Comparison of ENCODE assay signal across 25 cellular contexts in the genomic region with DNA sequence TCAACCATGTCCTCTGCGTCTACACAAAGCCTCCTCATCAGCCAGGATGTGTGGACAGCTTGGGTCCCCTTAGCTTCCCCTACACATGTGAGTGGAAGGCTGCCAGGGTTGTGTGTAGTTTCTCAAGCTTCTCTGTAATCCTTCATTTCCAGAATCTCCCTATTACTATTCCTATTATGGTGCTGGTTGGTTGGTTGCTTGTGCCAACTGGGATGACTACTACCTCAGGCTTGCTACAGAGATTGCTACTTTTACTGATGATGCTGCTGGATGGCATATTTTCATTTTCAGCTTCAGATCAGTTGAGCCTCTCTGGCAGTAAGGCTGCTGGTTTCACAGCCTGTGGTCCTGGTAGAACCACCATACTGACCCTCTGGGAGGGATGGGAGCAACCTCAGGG. TPM values are rescaled to one million over a fixed set of nuclear protein-coding genes. Genes with fewer than 3 reads are reported as not detected.
DNase-seq lines count a peak whose midpoint lies in the region; ATAC-seq and TF ChIP-seq lines count a peak whose summit lies in the region.
"Had no signal": no experiment of that assay in that cellular context is flagged by ENCODE, and none has a peak within 500 bp of the region (broad histone marks: within the 10 kb centered on the region; RNA-seq: fewer than 3 reads in every experiment).

No MANE protein-coding gene starts in this region.

- peak overlapping the region; percentile 48; the same call in 1 of the 2 replicates for H3K4me2 ChIP-seq in SK-N-SH
- H3K4me2 ChIP-seq: BLaER1 treated with 17β-estradiol and CSF1 and Interleukin-3, amounts not matched to agents 10 nM and 100 nM had no signal

- DNase-seq in SK-N-SH (no peak), adipocyte (ENCODE audit: low read depth) (peak; percentile 30), fibroblast of the aortic adventitia (ENCODE audit: low read depth) (peak; percentile 63), NCI-H1694 treated with DMSO at 0.1 percent for 48 hours (lab: John Stamatoyannopoulos, UW) (no peak), endodermal cell (no peak)
- DNase-seq in activated CD8-positive, alpha-beta memory T cell treated with anti-CD3 and anti-CD28 coated beads, Interleukin-2, amount 50 U/mL, for 48 hours: no peak
- no peak for DNase-seq in activated CD4-positive, alpha-beta T cell treated with anti-CD3 and anti-CD28 coated beads, Interleukin-2, amount 50 U/mL, for 1 hour
- DNase-seq: activated CD4-positive, alpha-beta T cell treated with anti-CD3 and anti-CD28 coated beads, Interleukin-2, amount 10 ng/mL, durations not matched to agents 7 days and 5 days; activated CD8-positive, alpha-beta memory T cell treated with anti-CD3 and anti-CD28 coated beads, Interleukin-2, amount 50 U/mL, for 4 hours; Calu3; foreskin melanocyte; H7; immature natural killer cell; NCI-H146; NCI-H2171 treated with DMSO at 0.1 percent for 48 hours; NCI-H526; stimulated activated CD4-positive, alpha-beta T cell treated with anti-CD3 and anti-CD28 coated beads, Interleukin-2, amount 100 ng/mL, for 48 hours; stimulated activated naive B cell treated with anti-CD40 and anti-IgM and Interleukin-4, amounts not matched to agents 10 μg/mL and 1 μg/mL and 100 μg/mL, for 72 hours; T-helper 17 cell; WERI-Rb-1 had no signal

- no peaks in the 10 kb centered on the region for H3K79me2 ChIP-seq in SK-N-SH (ENCODE audit: insufficient read depth)

- H3K9me3 ChIP-seq in SK-N-SH (0 out of 2 replicates have a peak, but pooled peaks cover 7% of the 10 kb centered on the region), adipocyte (ENCODE audit: control insufficient read depth, low read length) (peaks cover 5% of the 10 kb centered on the region), endodermal cell (ENCODE audit: control insufficient read depth, low read length) (peaks cover 9% of the 10 kb centered on the region)

- no peaks in the 10 kb centered on the region for H3K4me1 Mint-ChIP-seq in endodermal cell
- H3K4me1 Mint-ChIP-seq: activated CD4-positive, alpha-beta T cell treated with anti-CD3 and anti-CD28 coated beads, Interleukin-2, amount 10 ng/mL, durations not matched to agents 7 days and 5 days; stimulated activated naive B cell treated with anti-CD40 and anti-IgM and Interleukin-4, amounts not matched to agents 10 μg/mL and 1 μg/mL and 100 μg/mL, for 72 hours had no signal

- H3F3A ChIP-seq in SK-N-SH (replicated peaks; ENCODE audit: insufficient read depth): peaks cover 3% of the 10 kb centered on the region

- H2AFZ ChIP-seq in SK-N-SH (ENCODE audit: low read depth): no peak overlapping the region

- H3K27me3 ChIP-seq in SK-N-SH (ENCODE audit: insufficient read depth) (no peaks in the 10 kb centered on the region), adipocyte (replicated peaks; ENCODE audit: control insufficient read depth, insufficient read depth, low read length) (no peaks in the 10 kb centered on the region), endodermal cell (ENCODE audit: control insufficient read depth, insufficient read depth, low read length, poor library complexity, severe bottlenecking) (no peaks in the 10 kb centered on the region)
- H3K27me3 ChIP-seq: BLaER1 treated with 17β-estradiol and CSF1 and Interleukin-3, amounts not matched to agents 10 nM and 100 nM had no signal

- H3K36me3 ChIP-seq in SK-N-SH (replicated peaks in 1 of 2; ENCODE audit: control insufficient read depth in 1 of 2, insufficient read depth in 2 of 2, low read length in 1 of 2) (peaks cover 0 to 13% of the 10 kb centered on the region in 2 experiments), adipocyte (ENCODE audit: control insufficient read depth, insufficient read depth, low read length, severe bottlenecking) (no peaks in the 10 kb centered on the region), endodermal cell (ENCODE audit: control insufficient read depth, insufficient read depth, low read length) (no peaks in the 10 kb centered on the region)
- H3K36me3 ChIP-seq: WERI-Rb-1 had no signal

- H3K4me3 Mint-ChIP-seq in endodermal cell: no peak overlapping the region
- H3K4me3 Mint-ChIP-seq: activated CD4-positive, alpha-beta T cell treated with anti-CD3 and anti-CD28 coated beads, Interleukin-2, amount 10 ng/mL, durations not matched to agents 7 days and 5 days; immature natural killer cell; stimulated activated naive B cell treated with anti-CD40 and anti-IgM and Interleukin-4, amounts not matched to agents 10 μg/mL and 1 μg/mL and 100 μg/mL, for 72 hours; T-helper 17 cell had no signal

- H3K27me3 Mint-ChIP-seq in endodermal cell (ENCODE audit: insufficient read depth): no peaks in the 10 kb centered on the region
- H3K27me3 Mint-ChIP-seq: activated CD4-positive, alpha-beta T cell treated with anti-CD3 and anti-CD28 coated beads, Interleukin-2, amount 10 ng/mL, durations not matched to agents 7 days and 5 days; progenitor cell of endocrine pancreas; stimulated activated naive B cell treated with anti-CD40 and anti-IgM and Interleukin-4, amounts not matched to agents 10 μg/mL and 1 μg/mL and 100 μg/mL, for 72 hours; T-helper 17 cell had no signal

- no peak for TF ChIP-seq EP300 in SK-N-SH (IDR thresholded peaks at IDR 0.05; ENCODE audit: borderline replicate concordance in 1 of 2, low read depth in 1 of 2, low read length in 1 of 2)

- WGBS in SK-N-SH (ENCODE audit: low lambda C conversion rate): 100% methylated on average over 1 of the region's 1 CpG
- 100% methylated on average over 1 of the region's 1 CpG; no CpG with 5 or more reads in 1 of the 2 experiments for WGBS in endodermal cell (ENCODE audit: insufficient coverage in 1 of 2, insufficient read length in 1 of 2), 2 experiments

- H3K9me2 ChIP-seq in SK-N-SH: no peaks in the 10 kb centered on the region

- no peaks in the 10 kb centered on the region for H4K20me1 ChIP-seq in SK-N-SH (ENCODE audit: insufficient read depth)
- H4K20me1 ChIP-seq: BLaER1 treated with 17β-estradiol and CSF1 and Interleukin-3, amounts not matched to agents 10 nM and 100 nM had no signal

- peaks cover 15% of the 10 kb centered on the region for H3K9me3 Mint-ChIP-seq in endodermal cell
- H3K9me3 Mint-ChIP-seq: immature natural killer cell had no signal

- H3K27ac ChIP-seq in SK-N-SH (ENCODE audit: low read depth in 2 of 2, low read length in 1 of 2) (peak overlapping the region in 1 of 2 experiments; percentile 27; a peak in 1 of 4 replicates), endodermal cell (ENCODE audit: low read depth, low read length) (no peak overlapping the region)
- H3K27ac ChIP-seq: BLaER1 treated with 17β-estradiol and CSF1 and Interleukin-3, amounts not matched to agents 10 nM and 100 nM; skin epidermis; WERI-Rb-1 had no signal

- POLR2A ChIA-PET in SK-N-SH (lab: Yijun Ruan, JAX): no interaction called here

- TF ChIP-seq CTCF in SK-N-SH (IDR thresholded peaks at IDR 0.05) (no peak), fibroblast of the aortic adventitia (IDR thresholded peaks at IDR 0.05; ENCODE audit: insufficient read depth, low read length) (no peak), endodermal cell (conservative IDR thresholded peaks at IDR 0.05) (no peak)

- no peak overlapping the region for H3K27ac Mint-ChIP-seq in endodermal cell
- H3K27ac Mint-ChIP-seq: activated CD4-positive, alpha-beta T cell treated with anti-CD3 and anti-CD28 coated beads, Interleukin-2, amount 10 ng/mL, durations not matched to agents 7 days and 5 days; immature natural killer cell; progenitor cell of endocrine pancreas; stimulated activated naive B cell treated with anti-CD40 and anti-IgM and Interleukin-4, amounts not matched to agents 10 μg/mL and 1 μg/mL and 100 μg/mL, for 72 hours; T-helper 17 cell had no signal

- CTCF ChIA-PET in SK-N-SH (lab: Yijun Ruan, JAX): interaction anchor here (1.1 to 1.2 kb wide), 2 partner anchors 13 to 155 kb away, joined by 3 read pairs; no protein-coding TSS in a partner anchor

- no peak overlapping the region for H3K9ac ChIP-seq in SK-N-SH
- no peak overlapping the region for H3K9ac ChIP-seq in adipocyte (ENCODE audit: low read length)
- no peak overlapping the region for H3K9ac ChIP-seq in endodermal cell (ENCODE audit: extremely low read depth, low read length, poor library complexity, severe bottlenecking)
- H3K9ac ChIP-seq: BLaER1 treated with 17β-estradiol and CSF1 and Interleukin-3, amounts not matched to agents 10 nM and 100 nM had no signal

- H3K4me1 ChIP-seq in SK-N-SH (ENCODE audit: control insufficient read depth in 1 of 2, insufficient read depth in 2 of 2, low read depth in 1 of 2, low read length in 1 of 2) (peaks cover 3 to 4% of the 10 kb centered on the region in 2 experiments; a peak in 2 of 4 replicates), adipocyte (ENCODE audit: control insufficient read depth, insufficient read depth, low read length) (no peaks in the 10 kb centered on the region), endodermal cell (ENCODE audit: control insufficient read depth, insufficient read depth, low read length) (no peaks in the 10 kb centered on the region)
- H3K4me1 ChIP-seq: BLaER1 treated with 17β-estradiol and CSF1 and Interleukin-3, amounts not matched to agents 10 nM and 100 nM had no signal

- no peak for ATAC-seq in SK-N-SH treated with all-trans-retinoic acid at 6 μM for 48 hours
- ATAC-seq: stimulated activated naive B cell treated with anti-CD40 and anti-IgM and Interleukin-4, amounts not matched to agents 10 μg/mL and 1 μg/mL and 100 μg/mL, for 72 hours; T-helper 17 cell had no signal

- H3K4me3 ChIP-seq in SK-N-SH (ENCODE audit: low read depth in 2 of 2, low read length in 1 of 2) (no peak overlapping the region), adipocyte (ENCODE audit: low read length) (no peak overlapping the region), fibroblast of the aortic adventitia (ENCODE audit: low read depth, low read length) (no peak overlapping the region), endodermal cell (ENCODE audit: low read length) (no peak overlapping the region)
- H3K4me3 ChIP-seq: BLaER1 treated with 17β-estradiol and CSF1 and Interleukin-3, amounts not matched to agents 10 nM and 100 nM; coronary artery; skin epidermis had no signal

- peaks cover 35% of the 10 kb centered on the region for H3K36me3 Mint-ChIP-seq in endodermal cell (ENCODE audit: low read depth)

- no peak for TF ChIP-seq RAD21 in SK-N-SH (IDR thresholded peaks at IDR 0.05; ENCODE audit: low read length)

TF ChIP-seq in SK-N-SH, 30 proteins besides CTCF, POLR2A, EP300 and RAD21 (continues in another document):
- no peak for TF ChIP-seq NRF1 (IDR thresholded peaks at IDR 0.05; ENCODE audit: low read depth, low read length)
- no peak for TF ChIP-seq YY1 (IDR thresholded peaks at IDR 0.05; ENCODE audit: low read depth)
- TF ChIP-seq FOXJ3 (CRISPR knock-in tag; IDR thresholded peaks at IDR 0.05): no peak

TF ChIP-seq in SK-N-SH treated with all-trans-retinoic acid at 6 μM for 48 hours, 23 proteins besides CTCF, POLR2A, EP300 and RAD21 (continues in another document):
- no peak for TF ChIP-seq ARNTL (CRISPR knock-in tag; IDR thresholded peaks at IDR 0.05; ENCODE audit: borderline replicate concordance, low read depth)
- TF ChIP-seq SNAI2 (CRISPR knock-in tag; IDR thresholded peaks at IDR 0.05): no peak

RNA-seq across cellular contexts. Expression of a gene that starts 39.9 kb away (rescaled TPM):
- polyA plus RNA-seq in SK-N-SH (2012; rRNA removed): 3.2 and 3.4 TPM in 2 replicates
- polyA plus RNA-seq in SK-N-SH (2012; cell fraction: cytosol; rRNA removed): 6.2 and 6.3 TPM in 2 replicates
- 1.7 and 3.2 TPM in 2 replicates for polyA plus RNA-seq in SK-N-SH (2012; cell fraction: nucleus; rRNA removed)
- total RNA-seq in fibroblast of the aortic adventitia (ENCODE audit: low replicate concordance) (8.8 and 16.8 TPM in 2 replicates), endodermal cell (10 to 100 TPM; 17.9 to 22.6 TPM)
- polyA plus RNA-seq in endodermal cell (2013, experiment 1 of 2): 13.7 TPM
- polyA plus RNA-seq in endodermal cell (2013, experiment 2 of 2): 13.1 TPM

Comparison
In these comparisons a context has a peak if more than half of its experiments do, and no peak if none do; other contexts are left out.
1. DNase-seq: peak in adipocyte (single experiment) and fibroblast of the aortic adventitia (single experiment); none in SK-N-SH (single experiment), NCI-H1694 treated with DMSO at 0.1 percent for 48 hours (single experiment), activated CD8-positive, alpha-beta memory T cell treated with anti-CD3 and anti-CD28 coated beads, Interleukin-2, amount 50 U/mL, for 48 hours (single experiment), endodermal cell (single experiment) and activated CD4-positive, alpha-beta T cell treated with anti-CD3 and anti-CD28 coated beads, Interleukin-2, amount 50 U/mL, for 1 hour (single experiment).